In the genomic region with DNA sequence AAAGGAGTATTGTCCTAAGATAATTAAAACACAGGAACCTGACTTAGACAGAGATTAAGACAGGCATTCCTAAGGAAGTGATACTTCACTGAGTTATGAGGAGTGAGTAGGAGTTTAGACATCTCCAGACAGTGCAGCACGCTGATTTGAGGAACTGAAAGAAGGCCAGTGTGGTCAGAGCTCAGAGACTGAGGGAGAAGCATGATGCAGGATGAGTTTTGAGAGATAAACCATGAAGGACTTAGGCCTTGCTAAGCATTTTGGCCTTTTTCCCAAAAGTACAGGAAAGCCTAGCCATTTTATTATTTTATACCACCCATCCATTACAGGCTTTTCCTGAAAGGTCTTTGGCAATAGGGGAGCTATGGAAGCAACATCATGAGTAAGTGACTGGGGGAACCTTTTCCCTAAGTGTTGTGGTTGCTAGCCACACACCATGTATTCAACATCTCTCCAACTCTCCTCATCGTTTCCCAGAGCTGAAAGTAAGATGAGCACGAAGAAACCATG, we compare ENCODE assay signal across 8 cellular contexts.
DNase-seq lines count a peak whose midpoint lies in the region; ATAC-seq and TF ChIP-seq lines count a peak whose summit lies in the region.

No MANE protein-coding gene starts in this region.

- peak overlapping the region; percentile 68 for H3K4me2 ChIP-seq in SK-N-SH

- TF ChIP-seq RAD21 in SK-N-SH (IDR thresholded peaks at IDR 0.05; ENCODE audit: low read length): no peak

- no peaks in the 10 kb centered on the region for H3K9me2 ChIP-seq in SK-N-SH

- no peak for TF ChIP-seq CTCF in BJ (IDR thresholded peaks at IDR 0.05; ENCODE audit: insufficient read depth, low read depth, low read length)
- no peak for TF ChIP-seq CTCF in SK-N-SH (IDR thresholded peaks at IDR 0.05)

- TF ChIP-seq EP300 in SK-N-SH (IDR thresholded peaks at IDR 0.05; ENCODE audit: borderline replicate concordance in 1 of 2, low read depth in 1 of 2, low read length in 1 of 2): peak in 1 of 2 experiments; percentile 60; a peak in 1 of 4 replicates

- peak; percentile 53 for ATAC-seq in HG02588 (IDR thresholded peaks at IDR 0.05; ENCODE audit: unreplicated experiment)
- ATAC-seq in left colon: peak; percentile 39
- ATAC-seq in GM19467 (IDR thresholded peaks at IDR 0.05; ENCODE audit: unreplicated experiment): no peak

- H3K79me2 ChIP-seq in SK-N-SH (ENCODE audit: insufficient read depth): peaks cover 18% of the 10 kb centered on the region

- no peak overlapping the region for H2AFZ ChIP-seq in SK-N-SH (ENCODE audit: low read depth)

- H3K9ac ChIP-seq in SK-N-SH: peak overlapping the region; percentile 47

- peak overlapping the region; percentile 60 to 95 for H3K27ac ChIP-seq in SK-N-SH (ENCODE audit: low read depth in 2 of 2, low read length in 1 of 2)

- peak; percentile 88 for DNase-seq in BJ (ENCODE audit: low read depth)
- DNase-seq in SK-N-SH: no peak
- DNase-seq in left colon: no peak
- no peak for DNase-seq in activated naive CD4-positive, alpha-beta T cell (lab: John Stamatoyannopoulos, UW)
- no peak for DNase-seq in SK-N-DZ (ENCODE audit: low spot score)
- no peak for DNase-seq in ureter (ENCODE audit: low spot score)

- peaks cover 5% of the 10 kb centered on the region; the same call in 1 of the 2 replicates for H3K9me3 ChIP-seq in SK-N-SH

- no peaks in the 10 kb centered on the region for H4K20me1 ChIP-seq in SK-N-SH (ENCODE audit: insufficient read depth)

- H3K36me3 ChIP-seq in BJ (ENCODE audit: control insufficient read depth, insufficient read depth, low read length) (peaks cover 3% of the 10 kb centered on the region), SK-N-SH (replicated peaks in 1 of 2; ENCODE audit: control insufficient read depth in 1 of 2, insufficient read depth in 2 of 2, low read length in 1 of 2) (peaks cover 0 to 4% of the 10 kb centered on the region in 2 experiments)

- no peak overlapping the region for H3K4me3 ChIP-seq in BJ (ENCODE audit: low read depth, low read length)
- H3K4me3 ChIP-seq in SK-N-SH (ENCODE audit: low read depth in 2 of 2, low read length in 1 of 2): no peak overlapping the region; a peak in 1 of 4 replicates

- POLR2A ChIA-PET in BJ (lab: Charles Lee) (no interaction called here), SK-N-SH (lab: Yijun Ruan, JAX) (no interaction called here)

- 11% methylated on average over 3 of the region's 3 CpGs for WGBS in SK-N-SH (ENCODE audit: low lambda C conversion rate)

- H3K27me3 ChIP-seq in BJ (ENCODE audit: control insufficient read depth, insufficient read depth, low read length) (no peaks in the 10 kb centered on the region), SK-N-SH (ENCODE audit: insufficient read depth) (no peaks in the 10 kb centered on the region)

- peaks cover 49% of the 10 kb centered on the region for H3F3A ChIP-seq in SK-N-SH (replicated peaks; ENCODE audit: insufficient read depth)

- CTCF ChIA-PET in BJ (lab: Yijun Ruan, JAX): interaction anchor here (1.0 kb wide), 1 partner anchor 159 kb away, joined by 3 read pairs; no protein-coding TSS in a partner anchor
- CTCF ChIA-PET in SK-N-SH (lab: Yijun Ruan, JAX): no interaction called here

- peaks cover 0 to 26% of the 10 kb centered on the region in 2 experiments; a peak in 2 of 4 replicates for H3K4me1 ChIP-seq in SK-N-SH (ENCODE audit: control insufficient read depth in 1 of 2, insufficient read depth in 2 of 2, low read depth in 1 of 2, low read length in 1 of 2)

- intact Hi-C loops in left colon (cut with DNase I, micrococcal nuclease): no loop called here

TF ChIP-seq in SK-N-SH, 30 proteins besides CTCF, POLR2A, EP300 and RAD21 (continues in another document):
- peak; percentile 42 for TF ChIP-seq MAX (IDR thresholded peaks at IDR 0.05; ENCODE audit: low read depth)
- TF ChIP-seq GATA2 (CRISPR knock-in tag; IDR thresholded peaks at IDR 0.05): no peak
- TF ChIP-seq MXI1 (IDR thresholded peaks at IDR 0.05; ENCODE audit: low read depth, low read length): no peak
- peak; percentile 32; the same call in 1 of the 2 replicates for TF ChIP-seq SIN3A (IDR thresholded peaks at IDR 0.05; ENCODE audit: borderline replicate concordance, low read depth, low read length)
- no peak for TF ChIP-seq RCOR1 (IDR thresholded peaks at IDR 0.05; ENCODE audit: low read length)
- peak; percentile 71; the same call in 1 of the 2 replicates for TF ChIP-seq FOSL2 (IDR thresholded peaks at IDR 0.05; ENCODE audit: borderline replicate concordance, low read depth)
- TF ChIP-seq ELF1 (IDR thresholded peaks at IDR 0.05): no peak
- TF ChIP-seq POLR2AphosphoS5 (IDR thresholded peaks at IDR 0.05; ENCODE audit: low read depth, low read length): no peak; the same call in 1 of the 2 replicates
- TF ChIP-seq, protein P1, sequence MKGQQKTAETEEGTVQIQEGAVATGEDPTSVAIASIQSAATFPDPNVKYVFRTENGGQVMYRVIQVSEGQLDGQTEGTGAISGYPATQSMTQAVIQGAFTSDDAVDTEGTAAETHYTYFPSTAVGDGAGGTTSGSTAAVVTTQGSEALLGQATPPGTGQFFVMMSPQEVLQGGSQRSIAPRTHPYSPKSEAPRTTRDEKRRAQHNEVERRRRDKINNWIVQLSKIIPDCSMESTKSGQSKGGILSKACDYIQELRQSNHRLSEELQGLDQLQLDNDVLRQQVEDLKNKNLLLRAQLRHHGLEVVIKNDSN (IDR thresholded peaks at IDR 0.05; ENCODE audit: borderline replicate concordance, low read depth): 0 out of 2 replicates have a peak, but pooled peaks have one; percentile 2
- TF ChIP-seq FOXM1 (IDR thresholded peaks at IDR 0.05; ENCODE audit: low read depth): 0 out of 2 replicates have a peak, but pooled peaks have one; percentile 49
- TF ChIP-seq TEAD4 (IDR thresholded peaks at IDR 0.05; ENCODE audit: borderline replicate concordance, insufficient read depth): 0 out of 2 replicates have a peak, but pooled peaks have one; percentile 38
- no peak for TF ChIP-seq GABPA (IDR thresholded peaks at IDR 0.05; ENCODE audit: low read depth)
- peak; percentile 86 for TF ChIP-seq NFIC (IDR thresholded peaks at IDR 0.05; ENCODE audit: borderline replicate concordance)
- TF ChIP-seq, protein P2, sequence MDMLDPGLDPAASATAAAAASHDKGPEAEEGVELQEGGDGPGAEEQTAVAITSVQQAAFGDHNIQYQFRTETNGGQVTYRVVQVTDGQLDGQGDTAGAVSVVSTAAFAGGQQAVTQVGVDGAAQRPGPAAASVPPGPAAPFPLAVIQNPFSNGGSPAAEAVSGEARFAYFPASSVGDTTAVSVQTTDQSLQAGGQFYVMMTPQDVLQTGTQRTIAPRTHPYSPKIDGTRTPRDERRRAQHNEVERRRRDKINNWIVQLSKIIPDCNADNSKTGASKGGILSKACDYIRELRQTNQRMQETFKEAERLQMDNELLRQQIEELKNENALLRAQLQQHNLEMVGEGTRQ (IDR thresholded peaks at IDR 0.05; ENCODE audit: borderline replicate concordance, low read depth, low read length): no peak
- TF ChIP-seq, protein P3, sequence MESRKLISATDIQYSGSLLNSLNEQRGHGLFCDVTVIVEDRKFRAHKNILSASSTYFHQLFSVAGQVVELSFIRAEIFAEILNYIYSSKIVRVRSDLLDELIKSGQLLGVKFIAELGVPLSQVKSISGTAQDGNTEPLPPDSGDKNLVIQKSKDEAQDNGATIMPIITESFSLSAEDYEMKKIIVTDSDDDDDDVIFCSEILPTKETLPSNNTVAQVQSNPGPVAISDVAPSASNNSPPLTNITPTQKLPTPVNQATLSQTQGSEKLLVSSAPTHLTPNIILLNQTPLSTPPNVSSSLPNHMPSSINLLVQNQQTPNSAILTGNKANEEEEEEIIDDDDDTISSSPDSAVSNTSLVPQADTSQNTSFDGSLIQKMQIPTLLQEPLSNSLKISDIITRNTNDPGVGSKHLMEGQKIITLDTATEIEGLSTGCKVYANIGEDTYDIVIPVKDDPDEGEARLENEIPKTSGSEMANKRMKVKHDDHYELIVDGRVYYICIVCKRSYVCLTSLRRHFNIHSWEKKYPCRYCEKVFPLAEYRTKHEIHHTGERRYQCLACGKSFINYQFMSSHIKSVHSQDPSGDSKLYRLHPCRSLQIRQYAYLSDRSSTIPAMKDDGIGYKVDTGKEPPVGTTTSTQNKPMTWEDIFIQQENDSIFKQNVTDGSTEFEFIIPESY (IDR thresholded peaks at IDR 0.05; ENCODE audit: borderline replicate concordance, low read depth): peak; percentile 28; the same call in 1 of the 2 replicates
- TF ChIP-seq TAF1 (IDR thresholded peaks at IDR 0.05; ENCODE audit: borderline replicate concordance, low read depth, low read length): no peak
- TF ChIP-seq YY1 (IDR thresholded peaks at IDR 0.05; ENCODE audit: low read depth): 0 out of 2 replicates have a peak, but pooled peaks have one; percentile 23
- TF ChIP-seq RFX5 (IDR thresholded peaks at IDR 0.05; ENCODE audit: low read length): no peak
- no peak for TF ChIP-seq SMC3 (IDR thresholded peaks at IDR 0.05; ENCODE audit: low read depth, low read length)
- TF ChIP-seq EZH2phosphoT487 (IDR thresholded peaks at IDR 0.05; ENCODE audit: borderline replicate concordance, low read depth): no peak
- no peak; the same call in 1 of the 2 replicates for TF ChIP-seq TCF12 (IDR thresholded peaks at IDR 0.05)
- TF ChIP-seq CHD2 (IDR thresholded peaks at IDR 0.05; ENCODE audit: low read length, partially characterized antibody): no peak
- no peak for TF ChIP-seq MEF2A (IDR thresholded peaks at IDR 0.05; ENCODE audit: borderline replicate concordance, low read depth)
- TF ChIP-seq NRF1 (IDR thresholded peaks at IDR 0.05; ENCODE audit: low read depth, low read length): no peak
- TF ChIP-seq, protein P4, sequence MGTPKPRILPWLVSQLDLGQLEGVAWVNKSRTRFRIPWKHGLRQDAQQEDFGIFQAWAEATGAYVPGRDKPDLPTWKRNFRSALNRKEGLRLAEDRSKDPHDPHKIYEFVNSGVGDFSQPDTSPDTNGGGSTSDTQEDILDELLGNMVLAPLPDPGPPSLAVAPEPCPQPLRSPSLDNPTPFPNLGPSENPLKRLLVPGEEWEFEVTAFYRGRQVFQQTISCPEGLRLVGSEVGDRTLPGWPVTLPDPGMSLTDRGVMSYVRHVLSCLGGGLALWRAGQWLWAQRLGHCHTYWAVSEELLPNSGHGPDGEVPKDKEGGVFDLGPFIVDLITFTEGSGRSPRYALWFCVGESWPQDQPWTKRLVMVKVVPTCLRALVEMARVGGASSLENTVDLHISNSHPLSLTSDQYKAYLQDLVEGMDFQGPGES (IDR thresholded peaks at IDR 0.05; ENCODE audit: low read depth, low read length): no peak
- TF ChIP-seq FOXJ3 (CRISPR knock-in tag; IDR thresholded peaks at IDR 0.05): no peak
- 0 out of 2 replicates have a peak, but pooled peaks have one; percentile 53 for TF ChIP-seq RXRA (IDR thresholded peaks at IDR 0.05; ENCODE audit: borderline replicate concordance, low read depth)
